In the genomic region with DNA sequence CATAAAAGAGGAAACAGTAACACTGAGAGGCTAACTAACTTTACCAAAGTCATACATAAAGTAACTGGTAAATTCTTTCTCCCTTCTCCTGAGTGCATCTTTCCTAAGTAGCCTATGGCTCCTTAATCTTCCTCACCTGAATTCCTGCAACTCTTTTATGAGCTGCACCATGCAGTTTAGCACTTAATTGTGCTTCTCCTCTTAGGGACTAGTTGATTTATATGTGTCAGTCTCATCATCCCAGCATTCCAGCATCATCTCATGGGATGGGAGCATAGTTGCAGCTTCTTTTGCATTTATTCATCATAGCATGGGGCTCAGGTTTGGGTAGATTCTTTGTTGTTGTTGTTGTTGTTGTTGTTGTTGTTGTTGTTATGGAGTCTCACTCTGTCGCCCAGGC, we compare ENCODE assay signal across 1 cellular context.
TF ChIP-seq lines count a peak whose summit lies in the region.

No MANE protein-coding gene starts in this region.

TF ChIP-seq in HEK293, 187 proteins besides CTCF, POLR2A, EP300 and RAD21 (continued from another document):
- TF ChIP-seq, protein P1, sequence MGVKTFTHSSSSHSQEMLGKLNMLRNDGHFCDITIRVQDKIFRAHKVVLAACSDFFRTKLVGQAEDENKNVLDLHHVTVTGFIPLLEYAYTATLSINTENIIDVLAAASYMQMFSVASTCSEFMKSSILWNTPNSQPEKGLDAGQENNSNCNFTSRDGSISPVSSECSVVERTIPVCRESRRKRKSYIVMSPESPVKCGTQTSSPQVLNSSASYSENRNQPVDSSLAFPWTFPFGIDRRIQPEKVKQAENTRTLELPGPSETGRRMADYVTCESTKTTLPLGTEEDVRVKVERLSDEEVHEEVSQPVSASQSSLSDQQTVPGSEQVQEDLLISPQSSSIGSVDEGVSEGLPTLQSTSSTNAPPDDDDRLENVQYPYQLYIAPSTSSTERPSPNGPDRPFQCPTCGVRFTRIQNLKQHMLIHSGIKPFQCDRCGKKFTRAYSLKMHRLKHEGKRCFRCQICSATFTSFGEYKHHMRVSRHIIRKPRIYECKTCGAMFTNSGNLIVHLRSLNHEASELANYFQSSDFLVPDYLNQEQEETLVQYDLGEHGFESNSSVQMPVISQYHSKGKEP (tag by site-specific recombination; IDR thresholded peaks at IDR 0.05), result peak; percentile 97
- TF ChIP-seq ZNF843 (tag by site-specific recombination; IDR thresholded peaks at IDR 0.05) (no peak), ZNF561 (tag by site-specific recombination; IDR thresholded peaks at IDR 0.05; ENCODE audit: borderline replicate concordance) (no peak), TRIM28 (IDR thresholded peaks at IDR 0.05; ENCODE audit: borderline replicate concordance, low read length) (no peak), ZNF600 (tag by site-specific recombination; IDR thresholded peaks at IDR 0.05) (peak; percentile 46; the same call in 1 of the 2 replicates), HOXA7 (CRISPR knock-in tag; IDR thresholded peaks at IDR 0.05; ENCODE audit: borderline replicate concordance) (no peak), MZF1 (tag by site-specific recombination; IDR thresholded peaks at IDR 0.05; ENCODE audit: borderline replicate concordance) (no peak), OSR2 (tag by site-specific recombination; IDR thresholded peaks at IDR 0.05) (0 out of 2 replicates have a peak, but pooled peaks have one; percentile 25), ZNF548 (tag by site-specific recombination; IDR thresholded peaks at IDR 0.05) (no peak), IKZF3 (tag by site-specific recombination; IDR thresholded peaks at IDR 0.05) (peak; percentile 31; the same call in 1 of the 2 replicates), ZNF2 (tag by site-specific recombination; IDR thresholded peaks at IDR 0.05) (no peak), ZBTB1 (tag by site-specific recombination; IDR thresholded peaks at IDR 0.05) (no peak), ZNF664 (tag by site-specific recombination; IDR thresholded peaks at IDR 0.05) (no peak), FEZF1 (tag by site-specific recombination; IDR thresholded peaks at IDR 0.05) (0 out of 2 replicates have a peak, but pooled peaks have one; percentile 23), ZNF585B (tag by site-specific recombination; IDR thresholded peaks at IDR 0.05) (peak; percentile 42; the same call in 1 of the 2 replicates), ZNF341 (tag by site-specific recombination; IDR thresholded peaks at IDR 0.05; ENCODE audit: low read depth) (no peak), ZNF24 (tag by site-specific recombination; IDR thresholded peaks at IDR 0.05) (no peak)
- TF ChIP-seq, protein P2, sequence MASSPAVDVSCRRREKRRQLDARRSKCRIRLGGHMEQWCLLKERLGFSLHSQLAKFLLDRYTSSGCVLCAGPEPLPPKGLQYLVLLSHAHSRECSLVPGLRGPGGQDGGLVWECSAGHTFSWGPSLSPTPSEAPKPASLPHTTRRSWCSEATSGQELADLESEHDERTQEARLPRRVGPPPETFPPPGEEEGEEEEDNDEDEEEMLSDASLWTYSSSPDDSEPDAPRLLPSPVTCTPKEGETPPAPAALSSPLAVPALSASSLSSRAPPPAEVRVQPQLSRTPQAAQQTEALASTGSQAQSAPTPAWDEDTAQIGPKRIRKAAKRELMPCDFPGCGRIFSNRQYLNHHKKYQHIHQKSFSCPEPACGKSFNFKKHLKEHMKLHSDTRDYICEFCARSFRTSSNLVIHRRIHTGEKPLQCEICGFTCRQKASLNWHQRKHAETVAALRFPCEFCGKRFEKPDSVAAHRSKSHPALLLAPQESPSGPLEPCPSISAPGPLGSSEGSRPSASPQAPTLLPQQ (tag by site-specific recombination; IDR thresholded peaks at IDR 0.05), result peak; percentile 43; the same call in 1 of the 2 replicates
- TF ChIP-seq, protein P3, sequence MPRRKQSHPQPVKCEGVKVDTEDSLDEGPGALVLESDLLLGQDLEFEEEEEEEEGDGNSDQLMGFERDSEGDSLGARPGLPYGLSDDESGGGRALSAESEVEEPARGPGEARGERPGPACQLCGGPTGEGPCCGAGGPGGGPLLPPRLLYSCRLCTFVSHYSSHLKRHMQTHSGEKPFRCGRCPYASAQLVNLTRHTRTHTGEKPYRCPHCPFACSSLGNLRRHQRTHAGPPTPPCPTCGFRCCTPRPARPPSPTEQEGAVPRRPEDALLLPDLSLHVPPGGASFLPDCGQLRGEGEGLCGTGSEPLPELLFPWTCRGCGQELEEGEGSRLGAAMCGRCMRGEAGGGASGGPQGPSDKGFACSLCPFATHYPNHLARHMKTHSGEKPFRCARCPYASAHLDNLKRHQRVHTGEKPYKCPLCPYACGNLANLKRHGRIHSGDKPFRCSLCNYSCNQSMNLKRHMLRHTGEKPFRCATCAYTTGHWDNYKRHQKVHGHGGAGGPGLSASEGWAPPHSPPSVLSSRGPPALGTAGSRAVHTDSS (tag by site-specific recombination; IDR thresholded peaks at IDR 0.05), result no peak
- TF ChIP-seq, protein P4, sequence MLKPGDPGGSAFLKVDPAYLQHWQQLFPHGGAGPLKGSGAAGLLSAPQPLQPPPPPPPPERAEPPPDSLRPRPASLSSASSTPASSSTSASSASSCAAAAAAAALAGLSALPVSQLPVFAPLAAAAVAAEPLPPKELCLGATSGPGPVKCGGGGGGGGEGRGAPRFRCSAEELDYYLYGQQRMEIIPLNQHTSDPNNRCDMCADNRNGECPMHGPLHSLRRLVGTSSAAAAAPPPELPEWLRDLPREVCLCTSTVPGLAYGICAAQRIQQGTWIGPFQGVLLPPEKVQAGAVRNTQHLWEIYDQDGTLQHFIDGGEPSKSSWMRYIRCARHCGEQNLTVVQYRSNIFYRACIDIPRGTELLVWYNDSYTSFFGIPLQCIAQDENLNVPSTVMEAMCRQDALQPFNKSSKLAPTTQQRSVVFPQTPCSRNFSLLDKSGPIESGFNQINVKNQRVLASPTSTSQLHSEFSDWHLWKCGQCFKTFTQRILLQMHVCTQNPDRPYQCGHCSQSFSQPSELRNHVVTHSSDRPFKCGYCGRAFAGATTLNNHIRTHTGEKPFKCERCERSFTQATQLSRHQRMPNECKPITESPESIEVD (tag by site-specific recombination; IDR thresholded peaks at IDR 0.05), result no peak
